ENCODE assay signal across 24 cellular contexts in the genomic region with DNA sequence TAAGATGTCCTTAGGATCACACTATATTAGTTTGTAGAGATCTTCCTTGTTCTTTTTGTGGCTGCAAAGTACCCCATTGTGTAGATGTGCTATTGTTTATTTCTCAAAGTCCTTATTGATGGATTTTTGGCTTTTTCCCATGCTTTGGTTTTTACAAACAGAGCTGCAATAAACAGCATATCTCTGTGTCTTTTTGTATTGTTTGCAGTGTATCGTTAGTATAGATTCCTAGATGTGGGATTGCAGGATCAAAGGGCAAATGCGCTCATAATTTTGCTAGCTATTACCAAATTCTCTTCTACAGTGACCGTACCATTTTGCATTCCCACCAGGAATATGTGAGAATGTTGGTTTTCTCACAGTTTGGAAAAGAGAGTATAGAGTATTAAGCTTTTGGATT.
"Had no signal": no experiment of that assay in that cellular context is flagged by ENCODE, and none has a peak within 500 bp of the region (broad histone marks: within the 10 kb centered on the region; RNA-seq: fewer than 3 reads in every experiment).

No MANE protein-coding gene starts in this region.

- H3K4me3 Mint-ChIP-seq: immature natural killer cell; naive thymus-derived CD8-positive, alpha-beta T cell; stimulated activated naive B cell treated with anti-CD40 and anti-IgM and Interleukin-4, amounts not matched to agents 10 μg/mL and 1 μg/mL and 100 μg/mL, for 72 hours had no signal

- ATAC-seq: esophagus mucosa; gastrocnemius medialis; left colon; left ventricle myocardium superior; mucosa of descending colon; naive thymus-derived CD8-positive, alpha-beta T cell; stimulated activated naive B cell treated with anti-CD40 and anti-IgM and Interleukin-4, amounts not matched to agents 10 μg/mL and 1 μg/mL and 100 μg/mL, for 72 hours; upper lobe of right lung had no signal

- DNase-seq: effector CD8-positive, alpha-beta T cell; gastrocnemius medialis; glutamatergic neuron; immature natural killer cell; kidney; left colon; left ventricle myocardium superior; mesendoderm; mucosa of descending colon; naive thymus-derived CD8-positive, alpha-beta T cell; sigmoid colon; stimulated activated CD4-positive, alpha-beta T cell treated with anti-CD3 and anti-CD28 coated beads, Interleukin-2, amount 100 ng/mL, for 24 hours; stimulated activated CD4-positive, alpha-beta T cell treated with anti-CD3 and anti-CD28 coated beads, Interleukin-4, amount 100 ng/mL, for 4 hours; stimulated activated naive B cell treated with anti-CD40 and anti-IgM and Interleukin-4, amounts not matched to agents 10 μg/mL and 1 μg/mL and 100 μg/mL, for 72 hours; stomach had no signal

- H3K27ac ChIP-seq: coronary artery, gastrocnemius medialis, neutrophil, right atrium auricular region, sigmoid colon, skin epidermis, stomach, suprapubic skin, tibial artery, upper lobe of right lung had no signal

- H3K27me3 ChIP-seq: gastrocnemius medialis, neutrophil, right atrium auricular region, sigmoid colon, stomach, suprapubic skin, tibial artery, upper lobe of right lung had no signal

- H3K27ac Mint-ChIP-seq: immature natural killer cell; stimulated activated naive B cell treated with anti-CD40 and anti-IgM and Interleukin-4, amounts not matched to agents 10 μg/mL and 1 μg/mL and 100 μg/mL, for 72 hours had no signal

- H3K4me1 Mint-ChIP-seq: immature natural killer cell; naive thymus-derived CD8-positive, alpha-beta T cell had no signal

- H3K4me3 ChIP-seq: coronary artery, gastrocnemius medialis, lung, mucosa of descending colon, right atrium auricular region, sigmoid colon, skin epidermis, stomach, suprapubic skin, tibial artery, upper lobe of right lung had no signal

- H3K27me3 Mint-ChIP-seq: naive thymus-derived CD8-positive, alpha-beta T cell; stimulated activated naive B cell treated with anti-CD40 and anti-IgM and Interleukin-4, amounts not matched to agents 10 μg/mL and 1 μg/mL and 100 μg/mL, for 72 hours had no signal
